ENCODE assay signal across 12 cellular contexts in genomic region chr11:2813141-2813908, GRCh38.
DNase-seq lines count a peak whose midpoint lies in the region; ATAC-seq and TF ChIP-seq lines count a peak whose summit lies in the region.
"Had no signal": no experiment of that assay in that cellular context is flagged by ENCODE, and none has a peak within 500 bp of the region (broad histone marks: within the 10 kb centered on the region; RNA-seq: fewer than 3 reads in every experiment).

No MANE protein-coding gene starts in this region.

- ATAC-seq in activated T-helper 17 cell treated with anti-CD3 and anti-CD28 coated beads, Interleukin-2, amount 50 U/mL, for 72 hours (replicated peaks), result no peak
- no peak for ATAC-seq in CD4-positive, alpha-beta T cell (ENCODE audit: poor library complexity)

- no peaks in the 10 kb centered on the region for H3K27me3 Mint-ChIP-seq in activated T-cell treated with anti-CD3 and anti-CD28 coated beads, Interleukin-2, amount 50 U/mL, for 24 hours
- no peaks in the 10 kb centered on the region for H3K27me3 Mint-ChIP-seq in activated T-helper 17 cell treated with anti-CD3 and anti-CD28 coated beads, Interleukin-2, amount 50 U/mL, for 72 hours
- no peaks in the 10 kb centered on the region for H3K27me3 Mint-ChIP-seq in stimulated activated naive CD8-positive, alpha-beta T cell treated with anti-CD3 and anti-CD28 coated beads, Interleukin-15, Interleukin-2, amounts not matched to agents 100 ng/mL and 50 ng/mL, for 24 hours
- H3K27me3 Mint-ChIP-seq in CD4-positive, alpha-beta T cell, result no peaks in the 10 kb centered on the region

- intact Hi-C loops in A673 (cut with micrococcal nuclease; ENCODE audit: unreplicated experiment), result no loop called here
- intact Hi-C loops in CD4-positive, alpha-beta T cell (cut with DNase I, micrococcal nuclease), result no loop called here

- H3K9me3 Mint-ChIP-seq in activated T-cell treated with anti-CD3 and anti-CD28 coated beads, Interleukin-2, amount 50 U/mL, for 24 hours, result peaks cover 4% of the 10 kb centered on the region
- H3K9me3 Mint-ChIP-seq in activated T-helper 17 cell treated with anti-CD3 and anti-CD28 coated beads, Interleukin-2, amount 50 U/mL, for 72 hours, result peaks cover 10% of the 10 kb centered on the region
- peaks cover 13% of the 10 kb centered on the region for H3K9me3 Mint-ChIP-seq in stimulated activated naive CD8-positive, alpha-beta T cell treated with anti-CD3 and anti-CD28 coated beads, Interleukin-15, Interleukin-2, amounts not matched to agents 100 ng/mL and 50 ng/mL, for 24 hours
- peaks cover 9% of the 10 kb centered on the region for H3K9me3 Mint-ChIP-seq in CD4-positive, alpha-beta T cell

- H3K4me3 Mint-ChIP-seq in activated T-cell treated with anti-CD3 and anti-CD28 coated beads, Interleukin-2, amount 50 U/mL, for 24 hours, result no peak overlapping the region
- no peak overlapping the region for H3K4me3 Mint-ChIP-seq in activated T-helper 17 cell treated with anti-CD3 and anti-CD28 coated beads, Interleukin-2, amount 50 U/mL, for 72 hours
- H3K4me3 Mint-ChIP-seq in stimulated activated naive CD8-positive, alpha-beta T cell treated with anti-CD3 and anti-CD28 coated beads, Interleukin-15, Interleukin-2, amounts not matched to agents 100 ng/mL and 50 ng/mL, for 24 hours, result peak overlapping the region; percentile 49
- no peak overlapping the region for H3K4me3 Mint-ChIP-seq in CD4-positive, alpha-beta T cell
- H3K4me3 Mint-ChIP-seq: GM23338 had no signal

- H3K27ac ChIP-seq in A673 (ENCODE audit: low read depth, low read length, poor library complexity, severe bottlenecking), result no peak overlapping the region
- no peak overlapping the region for H3K27ac ChIP-seq in CD4-positive, alpha-beta T cell (ENCODE audit: low read depth, low read length)

- H3K4me3 ChIP-seq in A673 (ENCODE audit: low read depth, low read length, poor library complexity, severe bottlenecking), result no peak overlapping the region
- H3K4me3 ChIP-seq: GM23338 had no signal

- CTCF ChIA-PET in A673 (lab: Charles Lee), result no interaction called here
- CTCF ChIA-PET in CD4-positive, alpha-beta T cell (lab: Charles Lee), result no interaction called here

- peaks cover 4% of the 10 kb centered on the region for H3K27me3 ChIP-seq in A673 (replicated peaks; ENCODE audit: insufficient read depth, low read depth, low read length, poor library complexity)
- H3K27me3 ChIP-seq in CD4-positive, alpha-beta T cell (ENCODE audit: control insufficient read depth, insufficient read depth, low read length), result no peaks in the 10 kb centered on the region
- H3K27me3 ChIP-seq: vagina had no signal

- H3K4me1 ChIP-seq in A673 (ENCODE audit: insufficient read depth, low read length, poor library complexity, severe bottlenecking), result peaks cover 8% of the 10 kb centered on the region

- H3K36me3 Mint-ChIP-seq in activated T-cell treated with anti-CD3 and anti-CD28 coated beads, Interleukin-2, amount 50 U/mL, for 24 hours (ENCODE audit: low read depth), result peaks cover 12% of the 10 kb centered on the region
- H3K36me3 Mint-ChIP-seq in activated T-helper 17 cell treated with anti-CD3 and anti-CD28 coated beads, Interleukin-2, amount 50 U/mL, for 72 hours (ENCODE audit: low read depth), result peaks cover 6% of the 10 kb centered on the region
- peaks cover 14% of the 10 kb centered on the region for H3K36me3 Mint-ChIP-seq in stimulated activated naive CD8-positive, alpha-beta T cell treated with anti-CD3 and anti-CD28 coated beads, Interleukin-15, Interleukin-2, amounts not matched to agents 100 ng/mL and 50 ng/mL, for 24 hours (ENCODE audit: low read depth)
- H3K36me3 Mint-ChIP-seq in CD4-positive, alpha-beta T cell (ENCODE audit: low read depth), result peaks cover 52% of the 10 kb centered on the region

- BruUV-seq in A673 (replicated peaks; lab: Mats Ljungman, UMichigan), result no TSS peak

- H3K27ac Mint-ChIP-seq in activated T-cell treated with anti-CD3 and anti-CD28 coated beads, Interleukin-2, amount 50 U/mL, for 24 hours, result peak overlapping the region; percentile 44
- H3K27ac Mint-ChIP-seq in activated T-helper 17 cell treated with anti-CD3 and anti-CD28 coated beads, Interleukin-2, amount 50 U/mL, for 72 hours, result peak overlapping the region; percentile 71
- peak overlapping the region; percentile 90 for H3K27ac Mint-ChIP-seq in stimulated activated naive CD8-positive, alpha-beta T cell treated with anti-CD3 and anti-CD28 coated beads, Interleukin-15, Interleukin-2, amounts not matched to agents 100 ng/mL and 50 ng/mL, for 24 hours
- no peak overlapping the region for H3K27ac Mint-ChIP-seq in CD4-positive, alpha-beta T cell
- H3K27ac Mint-ChIP-seq: GM23338 had no signal

- POLR2A ChIA-PET in A673 (lab: Charles Lee; ENCODE audit: low non-redundant PET), result no interaction called here
- POLR2A ChIA-PET in CD4-positive, alpha-beta T cell (lab: Charles Lee), result no interaction called here

- H3K4me1 Mint-ChIP-seq in activated T-cell treated with anti-CD3 and anti-CD28 coated beads, Interleukin-2, amount 50 U/mL, for 24 hours (ENCODE audit: low read depth), result peaks cover 30% of the 10 kb centered on the region
- peaks cover 16% of the 10 kb centered on the region for H3K4me1 Mint-ChIP-seq in activated T-helper 17 cell treated with anti-CD3 and anti-CD28 coated beads, Interleukin-2, amount 50 U/mL, for 72 hours
- peaks cover 36% of the 10 kb centered on the region for H3K4me1 Mint-ChIP-seq in stimulated activated naive CD8-positive, alpha-beta T cell treated with anti-CD3 and anti-CD28 coated beads, Interleukin-15, Interleukin-2, amounts not matched to agents 100 ng/mL and 50 ng/mL, for 24 hours (ENCODE audit: low read depth)
- peaks cover 16% of the 10 kb centered on the region for H3K4me1 Mint-ChIP-seq in CD4-positive, alpha-beta T cell (ENCODE audit: low read depth)

- TF ChIP-seq CTCF in A673 (conservative IDR thresholded peaks at IDR 0.05; ENCODE audit: low read depth, low read length), result no peak
- TF ChIP-seq CTCF in CD4-positive, alpha-beta T cell (IDR thresholded peaks at IDR 0.05), result no peak

- no peaks in the 10 kb centered on the region for H3K36me3 ChIP-seq in A673 (ENCODE audit: insufficient read depth, low read length, poor library complexity, severe bottlenecking)
- H3K36me3 ChIP-seq: vagina had no signal

- no peak for DNase-seq in activated T-cell treated with anti-CD3 and anti-CD28 coated beads, Interleukin-2, amount 50 U/mL, for 24 hours
- no peak for DNase-seq in activated T-cell treated with anti-CD3 and anti-CD28 coated beads, Interleukin-2, amount 50 U/mL, for 1 hour
- DNase-seq in iris pigment epithelial cell (ENCODE audit: low read depth) (peak; percentile 28), A673 (ENCODE audit: low spot score) (no peak), NCI-H446 (lab: John Stamatoyannopoulos, UW) (no peak)
- no peak for DNase-seq in CD4-positive, alpha-beta T cell
- DNase-seq: amygdala, GDM1 had no signal

- H3K9me3 ChIP-seq in A673 (ENCODE audit: low read depth, low read length, poor library complexity, severe bottlenecking), result peaks cover 3% of the 10 kb centered on the region
- peaks cover 3% of the 10 kb centered on the region for H3K9me3 ChIP-seq in CD4-positive, alpha-beta T cell (ENCODE audit: control insufficient read depth, low read length)
- H3K9me3 ChIP-seq: vagina had no signal
